Comparison of ENCODE assay signal across 19 cellular contexts in genomic region chr2:177317443-177317842, GRCh38. TPM values are rescaled to one million over a fixed set of nuclear protein-coding genes. Genes with fewer than 3 reads are reported as not detected.
DNase-seq lines count a peak whose midpoint lies in the region; ATAC-seq, FAIRE-seq and TF ChIP-seq lines count a peak whose summit lies in the region.
"Had no signal": no experiment of that assay in that cellular context is flagged by ENCODE, and none has a peak within 500 bp of the region (broad histone marks: within the 10 kb centered on the region; RNA-seq: fewer than 3 reads in every experiment).

No MANE protein-coding gene starts in this region.

- H3K27me3 ChIP-seq in MM.1S (replicated peaks; ENCODE audit: insufficient read depth, low read length) (no peaks in the 10 kb centered on the region), right lobe of liver (no peaks in the 10 kb centered on the region), small intestine (ENCODE audit: control insufficient read depth in 2 of 2, insufficient read depth in 2 of 2, low read length in 2 of 2) (no peaks in the 10 kb centered on the region)
- H3K27me3 ChIP-seq: BLaER1 treated with 17β-estradiol and CSF1 and Interleukin-3, amounts not matched to agents 10 nM and 100 nM had no signal

- H3F3A ChIP-seq in MM.1S (ENCODE audit: insufficient read depth, low read length), result peaks cover 5% of the 10 kb centered on the region; the same call in 1 of the 2 replicates

- no peak overlapping the region for H3K4me3 ChIP-seq in MM.1S (ENCODE audit: low read length)
- H3K4me3 ChIP-seq in right lobe of liver, result no peak overlapping the region
- no peak overlapping the region for H3K4me3 ChIP-seq in small intestine (ENCODE audit: low read depth in 1 of 2, low read length in 2 of 2)
- H3K4me3 ChIP-seq: BLaER1 treated with 17β-estradiol and CSF1 and Interleukin-3, amounts not matched to agents 10 nM and 100 nM; GM23338 had no signal

- H2AFZ ChIP-seq in MM.1S (ENCODE audit: low read length), result no peak overlapping the region
- H2AFZ ChIP-seq: GM23338 had no signal

- no peak overlapping the region for H3K27ac ChIP-seq in MM.1S (ENCODE audit: low read length)
- H3K27ac ChIP-seq in right lobe of liver, result peak overlapping the region in 2 of 3 donors; percentile 30 to 65
- H3K27ac ChIP-seq in small intestine (ENCODE audit: low read depth in 1 of 2, low read length in 1 of 2), result no peak overlapping the region
- H3K27ac ChIP-seq: BLaER1 treated with 17β-estradiol and CSF1 and Interleukin-3, amounts not matched to agents 10 nM and 100 nM had no signal

- DNase-seq in MM.1S (no peak), right lobe of liver (no peak), small intestine (peak; percentile 72), activated gamma-delta T cell (lab: John Stamatoyannopoulos, UW) (no peak), anterior cingulate cortex (lab: John Stamatoyannopoulos, UW) (no peak)
- DNase-seq: Calu3; CD8-positive, alpha-beta T cell; DMS53; DND-41; EL; HCEC 1CT had no signal

- TF ChIP-seq CTCF in MM.1S (IDR thresholded peaks at IDR 0.05; ENCODE audit: low read length) (0 out of 2 replicates have a peak, but pooled peaks have one; percentile 6), right lobe of liver (IDR thresholded peaks at IDR 0.05) (no peak)

- H3K9ac ChIP-seq in MM.1S (ENCODE audit: low read length), result no peak overlapping the region
- H3K9ac ChIP-seq: BLaER1 treated with 17β-estradiol and CSF1 and Interleukin-3, amounts not matched to agents 10 nM and 100 nM had no signal

- H3K36me3 ChIP-seq in MM.1S (replicated peaks; ENCODE audit: insufficient read depth, low read length), result no peaks in the 10 kb centered on the region
- no peaks in the 10 kb centered on the region for H3K36me3 ChIP-seq in right lobe of liver
- H3K36me3 ChIP-seq in small intestine (ENCODE audit: control insufficient read depth in 2 of 2, insufficient read depth in 2 of 2, low read length in 2 of 2), result no peaks in the 10 kb centered on the region

- peaks cover 19% of the 10 kb centered on the region for H3K4me1 ChIP-seq in MM.1S (ENCODE audit: low read length)
- peaks cover 0 to 63% (median 2%) of the 10 kb centered on the region in 4 donors for H3K4me1 ChIP-seq in right lobe of liver
- H3K4me1 ChIP-seq in small intestine (ENCODE audit: control insufficient read depth in 2 of 2, insufficient read depth in 1 of 2, low read depth in 1 of 2, low read length in 1 of 2), result peaks cover 0 to 9% of the 10 kb centered on the region in 2 donors

- no peaks in the 10 kb centered on the region for H3K9me2 ChIP-seq in MM.1S (replicated peaks; ENCODE audit: insufficient read depth, low read length)

- no peak for TF ChIP-seq POLR2A in right lobe of liver (IDR thresholded peaks at IDR 0.05)

- intact Hi-C loops in right lobe of liver (cut with DNase I), result no loop called here

- no peaks in the 10 kb centered on the region for H3K79me2 ChIP-seq in MM.1S (ENCODE audit: low read length)

- no peaks in the 10 kb centered on the region for H4K20me1 ChIP-seq in MM.1S (ENCODE audit: insufficient read depth, low read length)
- H4K20me1 ChIP-seq: BLaER1 treated with 17β-estradiol and CSF1 and Interleukin-3, amounts not matched to agents 10 nM and 100 nM had no signal

- H3K9me3 ChIP-seq in MM.1S (replicated peaks; ENCODE audit: insufficient read depth, low read length), result no peaks in the 10 kb centered on the region
- H3K9me3 ChIP-seq in right lobe of liver, result no peaks in the 10 kb centered on the region
- no peaks in the 10 kb centered on the region for H3K9me3 ChIP-seq in small intestine (ENCODE audit: control insufficient read depth, low read depth)

- peak; percentile 3 for FAIRE-seq in G401.6 (lab: Jason Lieb, UNC)
- FAIRE-seq in small intestine (lab: Jason Lieb, UNC), result peak; percentile 77
- FAIRE-seq: GM12891, GM19239, H54, HTR-8/SVneo had no signal

- no peak overlapping the region for H3K4me2 ChIP-seq in MM.1S (ENCODE audit: low read depth, low read length)
- H3K4me2 ChIP-seq: BLaER1 treated with 17β-estradiol and CSF1 and Interleukin-3, amounts not matched to agents 10 nM and 100 nM; GM23338 had no signal

- ATAC-seq in right lobe of liver, result peak in 2 of 4 donors; percentile 10 to 63
- no peak for ATAC-seq in GM21528 (IDR thresholded peaks at IDR 0.05; ENCODE audit: low FRiP score, unreplicated experiment)
- ATAC-seq: CD8-positive, alpha-beta T cell; GM23338 had no signal

RNA-seq across cellular contexts. Expression of gene NFE2L2, which starts 52.9 kb away (rescaled TPM):
- 10 to 100 TPM; 27.9 to 83.6 (median 35.6) TPM for total RNA-seq in right lobe of liver
- 10 to 100 TPM; 56.7 to 94.2 (median 74.0) TPM for polyA plus RNA-seq in small intestine

Comparison
In these comparisons a context has a peak if more than half of its experiments do, and no peak if none do; other contexts are left out.
1. H3K27ac ChIP-seq: peak in right lobe of liver (2 of 3); none in MM.1S (single experiment) and small intestine (0 of 2).